In the genomic region with DNA sequence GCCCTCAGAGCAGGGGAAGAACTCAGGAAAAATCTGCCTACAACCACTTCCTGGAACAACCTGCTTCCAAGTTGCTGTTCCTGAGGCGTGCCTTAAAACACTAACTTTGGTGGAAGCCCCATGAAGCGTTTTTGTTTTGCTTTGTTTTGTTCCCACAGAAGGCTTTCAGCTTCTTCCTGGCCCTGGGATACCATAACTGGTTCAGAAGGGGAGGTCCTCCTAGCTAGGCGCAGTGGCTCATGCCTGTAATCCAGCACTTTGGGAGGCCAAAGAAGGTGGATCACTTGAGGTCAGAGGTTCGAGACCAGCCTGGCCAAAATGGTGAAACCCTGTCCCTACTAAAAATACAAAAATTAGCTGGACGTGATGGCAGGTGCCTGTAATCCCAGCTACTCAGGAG, we compare ENCODE assay signal across 13 cellular contexts. TPM values are rescaled to one million over a fixed set of nuclear protein-coding genes. Genes with fewer than 3 reads are reported as not detected.
DNase-seq lines count a peak whose midpoint lies in the region; ATAC-seq, FAIRE-seq and TF ChIP-seq lines count a peak whose summit lies in the region.
"Had no signal": no experiment of that assay in that cellular context is flagged by ENCODE, and none has a peak within 500 bp of the region (broad histone marks: within the 10 kb centered on the region; RNA-seq: fewer than 3 reads in every experiment).

No MANE protein-coding gene starts in this region.

- H3K4me1 Mint-ChIP-seq in naive thymus-derived CD8-positive, alpha-beta T cell: peaks cover 17 to 45% (median 32%) of the 10 kb centered on the region in 4 donors
- peaks cover 14% of the 10 kb centered on the region for H3K4me1 Mint-ChIP-seq in type B pancreatic cell (ENCODE audit: unreplicated experiment)

- no peaks in the 10 kb centered on the region for H3K9me1 ChIP-seq in K562 (ENCODE audit: control insufficient read depth, insufficient read depth, low read length)

- peaks cover 0 to 15% (median 0%) of the 10 kb centered on the region in 3 donors for H3K36me3 Mint-ChIP-seq in naive thymus-derived CD8-positive, alpha-beta T cell
- H3K36me3 Mint-ChIP-seq in type B pancreatic cell: peaks cover 7% of the 10 kb centered on the region

- DNase-seq in cardiac septum (ENCODE audit: low spot score): peak; percentile 9
- DNase-seq in left ventricle myocardium superior: no peak
- DNase-seq in K562 (ENCODE audit: extremely low read depth in 1 of 4, low spot score in 3 of 4): no peak
- DNase-seq in naive thymus-derived CD8-positive, alpha-beta T cell: no peak
- DNase-seq in type B pancreatic cell (ENCODE audit: extremely low spot score, unreplicated experiment): no peak
- DNase-seq: NCI-H1105, NCI-H510A, retina, Right ventricle myocardium superior had no signal

- BruUV-seq in K562 (replicated peaks; lab: Mats Ljungman, UMichigan): no TSS peak

- TF ChIP-seq CTCF in K562 (IDR thresholded peaks at IDR 0.05 in 2 of 3, conservative IDR thresholded peaks at IDR 0.05 in 1 of 3; ENCODE audit: insufficient read depth in 2 of 3, low read depth in 1 of 3, low read length in 3 of 3): no peak
- no peak for TF ChIP-seq CTCF in type B pancreatic cell (conservative IDR thresholded peaks at IDR 0.05)

- no peak for FAIRE-seq in K562 (lab: Jason Lieb, UNC)

- peaks cover 14% of the 10 kb centered on the region; the same call in 2 of the 3 replicates for H3K36me3 ChIP-seq in K562 (ENCODE audit: control insufficient read depth, insufficient read depth, low read length)

- H3K79me2 ChIP-seq in K562 (ENCODE audit: control insufficient read depth, insufficient read depth, low read length): peaks cover 40% of the 10 kb centered on the region

- TF ChIP-seq POLR2A in K562 (conservative IDR thresholded peaks at IDR 0.05): no peak

- intact Hi-C loops in cardiac septum (cut with DNase I): loop anchor here (5.0 kb wide), 1 partner anchor 65 kb away; a partner anchor contains a TSS
- intact Hi-C loops in left ventricle myocardium superior (cut with micrococcal nuclease): no loop called here
- intact Hi-C loops in K562 (cut with micrococcal nuclease): no loop called here

- H3K4me1 ChIP-seq in K562 (replicated peaks in 1 of 2; ENCODE audit: control insufficient read depth in 2 of 2, insufficient read depth in 2 of 2, low read length in 2 of 2): peaks cover 12 to 23% of the 10 kb centered on the region in 2 experiments; a peak in 4 of 5 replicates

- H3K9me3 Mint-ChIP-seq in naive thymus-derived CD8-positive, alpha-beta T cell: no peaks in the 10 kb centered on the region
- H3K9me3 Mint-ChIP-seq in type B pancreatic cell: no peaks in the 10 kb centered on the region
- H3K9me3 Mint-ChIP-seq: WTC11 had no signal

- CTCF ChIA-PET in K562 (lab: Yijun Ruan, JAX; ENCODE audit: low intra/inter-chr PET ratio): no interaction called here

- H3K27ac Mint-ChIP-seq in naive thymus-derived CD8-positive, alpha-beta T cell: peak overlapping the region in 9 of 10 donors; percentile 20 to 100 (median 99)
- peak overlapping the region; percentile 95 for H3K27ac Mint-ChIP-seq in type B pancreatic cell

- no peaks in the 10 kb centered on the region for H3K9me3 ChIP-seq in K562 (replicated peaks; ENCODE audit: control insufficient read depth, insufficient read depth, low read depth, low read length)

- H3K9ac ChIP-seq in K562 (ENCODE audit: insufficient read depth in 1 of 2, low read depth in 2 of 2, low read length in 2 of 2): peak overlapping the region in 1 of 2 experiments; percentile 76; a peak in 2 of 4 replicates

- peak overlapping the region; percentile 74; the same call in 1 of the 2 replicates for H3K4me2 ChIP-seq in K562 (ENCODE audit: insufficient read depth, low read length)

- no peaks in the 10 kb centered on the region for H3K27me3 Mint-ChIP-seq in naive thymus-derived CD8-positive, alpha-beta T cell
- no peaks in the 10 kb centered on the region for H3K27me3 Mint-ChIP-seq in type B pancreatic cell

- H3K27ac ChIP-seq in K562 (ENCODE audit: extremely low read depth, low read depth, low read length): peak overlapping the region; percentile 91; the same call in 2 of the 3 replicates

- H3K4me3 ChIP-seq in K562: no peak overlapping the region

- whole genome bisulfite sequencing in K562 (ENCODE audit: insufficient coverage, low coverage, missing lambda C conversion rate): 57% methylated on average over 3 of the region's 5 CpGs

- no peak for ATAC-seq in left ventricle myocardium superior
- ATAC-seq in K562: no peak
- no peak for ATAC-seq in naive thymus-derived CD8-positive, alpha-beta T cell
- ATAC-seq in HG03196 (IDR thresholded peaks at IDR 0.05; ENCODE audit: unreplicated experiment): no peak
- no peak for ATAC-seq in GM18873 (IDR thresholded peaks at IDR 0.05; ENCODE audit: low FRiP score, unreplicated experiment)
- ATAC-seq in HG03135 (IDR thresholded peaks at IDR 0.05; ENCODE audit: unreplicated experiment): no peak
- ATAC-seq: WTC11 had no signal

- H4K20me1 ChIP-seq in K562 (replicated peaks; ENCODE audit: control insufficient read depth, insufficient read depth, low read length): no peaks in the 10 kb centered on the region

- POLR2A ChIA-PET in K562 (lab: Yijun Ruan, JAX): interaction anchor here (0.6 to 2.8 kb wide), 5 partner anchors 16 to 415 kb away, joined by 3 to 16 read pairs (median 3); a partner anchor contains a TSS
- POLR2A ChIA-PET in naive thymus-derived CD8-positive, alpha-beta T cell (lab: Charles Lee): interaction anchor here (1.1 to 3.6 kb wide), 4 partner anchors 17 to 152 kb away, joined by 5 to 35 read pairs (median 6); a partner anchor contains a TSS

- TF ChIP-seq EP300 in K562 (IDR thresholded peaks at IDR 0.05; ENCODE audit: low read length): no peak

- TF ChIP-seq RAD21 in K562 (CRISPR knock-in tag; conservative IDR thresholded peaks at IDR 0.05 in 1 of 2, IDR thresholded peaks at IDR 0.05 in 1 of 2): no peak

- H2AFZ ChIP-seq in K562 (ENCODE audit: low read depth, low read length): peak overlapping the region; percentile 82; the same call in 1 of the 2 replicates

- H3K27me3 ChIP-seq in K562 (ENCODE audit: control insufficient read depth in 2 of 2, insufficient read depth in 2 of 2, low read length in 2 of 2): no peaks in the 10 kb centered on the region

- H3K4me3 Mint-ChIP-seq in naive thymus-derived CD8-positive, alpha-beta T cell: peak overlapping the region in 9 of 10 donors; percentile 6 to 96 (median 93)
- H3K4me3 Mint-ChIP-seq in type B pancreatic cell: no peak overlapping the region

- in situ Hi-C loops in K562 (cut with MboI): no loop called here

RNA-seq across cellular contexts. Expression of a gene that starts 1.2 kb away (rescaled TPM):
- total RNA-seq in cardiac septum (19.7 TPM), left ventricle myocardium superior (18.5 TPM), K562 (2014; rRNA removed) (13.1 and 18.2 TPM in 2 replicates), K562 (2014; rRNA removed; fragmentation: Illumina TruSeq; extraction: Trizol) (7.9 and 10.5 TPM in 2 replicates), K562 (2015; rRNA removed; fragmentation: Illumina TruSeq; extraction: Trizol) (12.0 and 12.9 TPM in 2 replicates), K562 (2021) (29.2 and 31.2 TPM in 2 replicates), type B pancreatic cell (ENCODE audit: low replicate concordance) (40.3 and 42.5 TPM in 2 replicates)
- 68.0 and 181 TPM in 2 replicates for total RNA-seq in K562 (2011; cell fraction: chromatin; rRNA removed; ENCODE audit: low replicate concordance)
- 71.4 and 81.3 TPM in 2 replicates for total RNA-seq in K562 (2011; cell fraction: nucleolus; rRNA removed)
- total RNA-seq in K562 (2011; cell fraction: nucleoplasm; rRNA removed): 41.8 and 80.9 TPM in 2 replicates
- polyA plus RNA-seq in K562 (2011; rRNA removed) (27.9 and 31.5 TPM in 2 replicates), K562 (2014; fragmentation: Illumina TruSeq; extraction: Trizol) (13.4 and 16.4 TPM in 2 replicates), K562 (2014; fragmentation: Nextera tagmentation; extraction: Ambion mirVana) (1 to 10 TPM in 1 of 2 experiments, under 1 TPM in 1; 0.46 to 1.9 TPM), K562 (2014; rRNA removed) (15.4 and 15.6 TPM in 2 replicates)
- 18.1 and 28.3 TPM in 2 replicates for polyA plus RNA-seq in K562 (2011; cell fraction: cytosol; rRNA removed)
- polyA plus RNA-seq in K562 (2011; cell fraction: nucleus; rRNA removed): 20.1 and 35.9 TPM in 2 replicates
- polyA plus RNA-seq in K562 (2012): 16.9 and 19.5 TPM in 2 replicates
- polyA minus RNA-seq in K562 (2011; rRNA and poly(A)+ RNA removed): 34.2 and 41.7 TPM in 2 replicates
- 28.8 and 32.4 TPM in 2 replicates for polyA minus RNA-seq in K562 (2011; cell fraction: cytosol; rRNA and poly(A)+ RNA removed)
- polyA minus RNA-seq in K562 (2011; cell fraction: nucleus; rRNA and poly(A)+ RNA removed): 12.5 and 13.9 TPM in 2 replicates
- 10 to 100 TPM; 49.9 to 53.4 TPM for total RNA-seq in naive thymus-derived CD8-positive, alpha-beta T cell
- polyA plus RNA-seq in naive thymus-derived CD8-positive, alpha-beta T cell: 10 to 100 TPM; 11.7 to 26.0 (median 17.4) TPM

RNA-seq across cellular contexts. Expression of a gene that starts 12.1 kb away (rescaled TPM):
- total RNA-seq in cardiac septum (not detected), left ventricle myocardium superior (not detected), K562 (2014; rRNA removed) (not detected in 2 replicates), K562 (2014; rRNA removed; fragmentation: Illumina TruSeq; extraction: Trizol) (not detected in 2 replicates), K562 (2015; rRNA removed; fragmentation: Illumina TruSeq; extraction: Trizol) (not detected in 2 replicates), K562 (2021) (not detected in 2 replicates), type B pancreatic cell (ENCODE audit: low replicate concordance) (0.29 TPM in 1 of 2 replicates, not detected in the other)
- 0.93 and 2.2 TPM in 2 replicates for total RNA-seq in K562 (2011; cell fraction: chromatin; rRNA removed; ENCODE audit: low replicate concordance)
- total RNA-seq in K562 (2011; cell fraction: nucleolus; rRNA removed): 0.79 and 1.0 TPM in 2 replicates
- total RNA-seq in K562 (2011; cell fraction: nucleoplasm; rRNA removed): 1.3 and 1.5 TPM in 2 replicates
- polyA plus RNA-seq in K562 (2011; rRNA removed) (0.21 and 0.27 TPM in 2 replicates), K562 (2014; fragmentation: Illumina TruSeq; extraction: Trizol) (0.11 TPM in 1 of 2 replicates, not detected in the other), K562 (2014; fragmentation: Nextera tagmentation; extraction: Ambion mirVana) (not detected), K562 (2014; rRNA removed) (0.28 TPM in 1 of 2 replicates, not detected in the other)
- polyA plus RNA-seq in K562 (2011; cell fraction: cytosol; rRNA removed): 0.16 and 0.22 TPM in 2 replicates
- polyA plus RNA-seq in K562 (2011; cell fraction: nucleus; rRNA removed): 1.6 and 4.2 TPM in 2 replicates
- 0.16 and 0.21 TPM in 2 replicates for polyA plus RNA-seq in K562 (2012)
- not detected in 2 replicates for polyA minus RNA-seq in K562 (2011; rRNA and poly(A)+ RNA removed)
- polyA minus RNA-seq in K562 (2011; cell fraction: cytosol; rRNA and poly(A)+ RNA removed): not detected in 2 replicates
- 0.54 and 0.56 TPM in 2 replicates for polyA minus RNA-seq in K562 (2011; cell fraction: nucleus; rRNA and poly(A)+ RNA removed)
- not detected for total RNA-seq in naive thymus-derived CD8-positive, alpha-beta T cell
- polyA plus RNA-seq in naive thymus-derived CD8-positive, alpha-beta T cell: not detected
- total RNA-seq: Right ventricle myocardium superior had no signal

RNA-seq across cellular contexts. Expression of a gene that starts 15.5 kb away (rescaled TPM):
- total RNA-seq in cardiac septum (1.9 TPM), left ventricle myocardium superior (1.7 TPM), K562 (2014; rRNA removed) (13.6 and 13.9 TPM in 2 replicates), K562 (2014; rRNA removed; fragmentation: Illumina TruSeq; extraction: Trizol) (1.1 and 1.9 TPM in 2 replicates), K562 (2015; rRNA removed; fragmentation: Illumina TruSeq; extraction: Trizol) (6.7 and 7.6 TPM in 2 replicates), K562 (2021) (11.1 and 11.2 TPM in 2 replicates), type B pancreatic cell (ENCODE audit: low replicate concordance) (0.45 and 6.7 TPM in 2 replicates)
- total RNA-seq in K562 (2011; cell fraction: chromatin; rRNA removed; ENCODE audit: low replicate concordance): 1.3 and 12.1 TPM in 2 replicates
- total RNA-seq in K562 (2011; cell fraction: nucleolus; rRNA removed): 12.7 and 12.9 TPM in 2 replicates
- 7.2 TPM in 2 replicates for total RNA-seq in K562 (2011; cell fraction: nucleoplasm; rRNA removed)
- polyA plus RNA-seq in K562 (2011; rRNA removed) (5.2 and 7.2 TPM in 2 replicates), K562 (2014; fragmentation: Illumina TruSeq; extraction: Trizol) (3.9 and 7.5 TPM in 2 replicates), K562 (2014; fragmentation: Nextera tagmentation; extraction: Ambion mirVana) (1 to 10 TPM in 1 of 2 experiments, under 1 TPM in 1; 0.55 to 1.2 TPM), K562 (2014; rRNA removed) (11.2 and 12.8 TPM in 2 replicates)
- polyA plus RNA-seq in K562 (2011; cell fraction: cytosol; rRNA removed): 7.5 and 29.7 TPM in 2 replicates
- 5.6 and 11.3 TPM in 2 replicates for polyA plus RNA-seq in K562 (2011; cell fraction: nucleus; rRNA removed)
- polyA plus RNA-seq in K562 (2012): 9.2 and 11.0 TPM in 2 replicates
- 2.6 and 5.5 TPM in 2 replicates for polyA minus RNA-seq in K562 (2011; rRNA and poly(A)+ RNA removed)
- polyA minus RNA-seq in K562 (2011; cell fraction: cytosol; rRNA and poly(A)+ RNA removed): 6.2 and 9.4 TPM in 2 replicates
- 10.9 and 11.8 TPM in 2 replicates for polyA minus RNA-seq in K562 (2011; cell fraction: nucleus; rRNA and poly(A)+ RNA removed)
- 1 to 10 TPM; 1.8 to 4.4 TPM for total RNA-seq in naive thymus-derived CD8-positive, alpha-beta T cell
- 1 to 10 TPM in 1 of 3 donors, under 1 TPM in 2; 0.33 to 3.5 (median 0.44) TPM for polyA plus RNA-seq in naive thymus-derived CD8-positive, alpha-beta T cell

RNA-seq across cellular contexts. Expression of a gene that starts 26.2 kb away (rescaled TPM):
- total RNA-seq in cardiac septum: 20.0 TPM
- total RNA-seq in left ventricle myocardium superior: 26.7 TPM
- 11.3 and 29.1 TPM in 2 replicates for total RNA-seq in K562 (2011; cell fraction: chromatin; rRNA removed; ENCODE audit: low replicate concordance)
- total RNA-seq in K562 (2011; cell fraction: nucleolus; rRNA removed): 14.5 and 19.2 TPM in 2 replicates
- total RNA-seq in K562 (2011; cell fraction: nucleoplasm; rRNA removed): 10.7 and 13.9 TPM in 2 replicates
- total RNA-seq in K562 (2014; rRNA removed): 2.0 and 2.6 TPM in 2 replicates
- 0.57 and 0.80 TPM in 2 replicates for total RNA-seq in K562 (2014; rRNA removed; fragmentation: Illumina TruSeq; extraction: Trizol)
- total RNA-seq in K562 (2015; rRNA removed; fragmentation: Illumina TruSeq; extraction: Trizol): 2.5 and 3.0 TPM in 2 replicates
- 3.3 and 3.7 TPM in 2 replicates for total RNA-seq in K562 (2021)
- 2.2 and 3.8 TPM in 2 replicates for polyA plus RNA-seq in K562 (2011; rRNA removed)
- polyA plus RNA-seq in K562 (2011; cell fraction: cytosol; rRNA removed): 1.9 and 3.0 TPM in 2 replicates
- 48.0 and 51.2 TPM in 2 replicates for polyA plus RNA-seq in K562 (2011; cell fraction: nucleus; rRNA removed)
- 7.0 and 27.5 TPM in 2 replicates for polyA plus RNA-seq in K562 (2012)
- polyA plus RNA-seq in K562 (2014; fragmentation: Illumina TruSeq; extraction: Trizol): 1.7 and 1.8 TPM in 2 replicates
- polyA plus RNA-seq in K562 (2014; fragmentation: Nextera tagmentation; extraction: Ambion mirVana): under 1 TPM; 0.17 to 0.80 TPM
- polyA plus RNA-seq in K562 (2014; rRNA removed): 2.0 and 3.3 TPM in 2 replicates
- 2.1 and 2.6 TPM in 2 replicates for polyA minus RNA-seq in K562 (2011; rRNA and poly(A)+ RNA removed)
- polyA minus RNA-seq in K562 (2011; cell fraction: cytosol; rRNA and poly(A)+ RNA removed): 1.8 TPM in 1 of 2 replicates, not detected in the other
- polyA minus RNA-seq in K562 (2011; cell fraction: nucleus; rRNA and poly(A)+ RNA removed): 10.2 and 12.9 TPM in 2 replicates
- total RNA-seq in naive thymus-derived CD8-positive, alpha-beta T cell: 100 to 1,000 TPM; 326 to 331 TPM
- 10 to 100 TPM; 30.9 to 43.8 (median 33.5) TPM for polyA plus RNA-seq in naive thymus-derived CD8-positive, alpha-beta T cell
- 4.6 and 8.2 TPM in 2 replicates for total RNA-seq in type B pancreatic cell (ENCODE audit: low replicate concordance)
